ENCODE assay signal across 1 cellular context in the genomic region with DNA sequence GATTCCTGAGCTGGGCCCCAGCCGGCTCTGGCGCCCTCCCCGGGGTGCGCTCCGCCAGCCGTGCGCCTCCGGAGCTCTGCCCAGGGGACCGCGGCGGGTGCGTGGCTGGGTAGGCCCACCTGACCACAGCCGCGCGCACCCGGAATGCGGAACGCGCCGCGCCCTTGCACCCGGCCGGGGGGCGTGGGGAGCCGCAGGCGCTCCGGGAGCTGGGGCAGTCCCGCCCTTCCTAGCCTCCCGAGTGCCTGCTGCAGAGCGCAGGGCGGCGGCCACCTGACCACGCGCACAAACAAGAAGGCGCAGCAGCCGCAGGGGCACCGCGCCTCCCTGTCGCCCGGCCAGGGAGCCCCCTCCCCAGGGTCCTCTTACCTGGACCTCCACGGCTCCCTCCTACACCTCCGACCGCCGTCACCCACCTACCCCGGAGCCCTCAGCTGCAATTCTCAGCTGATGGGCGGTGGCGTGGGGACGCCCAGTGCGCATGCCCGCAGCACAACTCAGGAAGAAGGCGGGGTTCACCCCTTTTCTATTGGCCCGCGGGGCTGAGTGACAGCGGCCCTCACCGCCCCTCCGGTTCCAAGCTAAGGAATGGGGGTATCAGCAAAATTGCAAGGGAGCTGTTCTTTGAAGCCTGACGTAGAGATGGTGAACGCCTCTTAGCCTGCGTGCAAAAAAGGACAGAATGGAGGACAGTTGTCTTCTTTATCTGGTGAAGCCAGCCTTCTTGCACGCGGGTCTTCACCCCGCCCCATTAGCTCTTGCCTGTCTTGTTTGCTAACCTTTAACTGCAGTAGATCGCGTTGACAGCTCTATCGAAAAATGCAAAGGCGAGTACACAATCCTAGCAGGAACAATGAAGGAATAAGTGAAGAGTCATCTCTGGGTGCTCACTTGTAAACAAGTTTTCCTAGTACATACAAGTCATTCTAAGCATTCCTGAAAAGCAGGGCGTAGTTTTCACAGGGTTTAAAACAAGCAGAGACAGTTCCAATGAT.
A peak's percentile ranks its signal among the peaks of the same experiment; 100 is the strongest.
TF ChIP-seq lines count a peak whose summit lies in the region.

A gene with protein sequence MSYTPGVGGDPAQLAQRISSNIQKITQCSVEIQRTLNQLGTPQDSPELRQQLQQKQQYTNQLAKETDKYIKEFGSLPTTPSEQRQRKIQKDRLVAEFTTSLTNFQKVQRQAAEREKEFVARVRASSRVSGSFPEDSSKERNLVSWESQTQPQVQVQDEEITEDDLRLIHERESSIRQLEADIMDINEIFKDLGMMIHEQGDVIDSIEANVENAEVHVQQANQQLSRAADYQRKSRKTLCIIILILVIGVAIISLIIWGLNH (minus strand): TSS at position 479 of the 995 bp plus-strand sequence. CDS start 9,586 bp downstream, outside the sequence.

TF ChIP-seq in HepG2, 621 proteins besides CTCF, POLR2A, EP300 and RAD21 (continued from another document and continues in another):
- TF ChIP-seq SIN3B (IDR thresholded peaks at IDR 0.05; ENCODE audit: low read length) = no peak
- no peak for TF ChIP-seq SETDB1 (CRISPR knock-in tag; IDR thresholded peaks at IDR 0.05; ENCODE audit: borderline replicate concordance)
- no peak for TF ChIP-seq SRF (IDR thresholded peaks at IDR 0.05; ENCODE audit: low read depth, low read length)
- TF ChIP-seq, protein P1, sequence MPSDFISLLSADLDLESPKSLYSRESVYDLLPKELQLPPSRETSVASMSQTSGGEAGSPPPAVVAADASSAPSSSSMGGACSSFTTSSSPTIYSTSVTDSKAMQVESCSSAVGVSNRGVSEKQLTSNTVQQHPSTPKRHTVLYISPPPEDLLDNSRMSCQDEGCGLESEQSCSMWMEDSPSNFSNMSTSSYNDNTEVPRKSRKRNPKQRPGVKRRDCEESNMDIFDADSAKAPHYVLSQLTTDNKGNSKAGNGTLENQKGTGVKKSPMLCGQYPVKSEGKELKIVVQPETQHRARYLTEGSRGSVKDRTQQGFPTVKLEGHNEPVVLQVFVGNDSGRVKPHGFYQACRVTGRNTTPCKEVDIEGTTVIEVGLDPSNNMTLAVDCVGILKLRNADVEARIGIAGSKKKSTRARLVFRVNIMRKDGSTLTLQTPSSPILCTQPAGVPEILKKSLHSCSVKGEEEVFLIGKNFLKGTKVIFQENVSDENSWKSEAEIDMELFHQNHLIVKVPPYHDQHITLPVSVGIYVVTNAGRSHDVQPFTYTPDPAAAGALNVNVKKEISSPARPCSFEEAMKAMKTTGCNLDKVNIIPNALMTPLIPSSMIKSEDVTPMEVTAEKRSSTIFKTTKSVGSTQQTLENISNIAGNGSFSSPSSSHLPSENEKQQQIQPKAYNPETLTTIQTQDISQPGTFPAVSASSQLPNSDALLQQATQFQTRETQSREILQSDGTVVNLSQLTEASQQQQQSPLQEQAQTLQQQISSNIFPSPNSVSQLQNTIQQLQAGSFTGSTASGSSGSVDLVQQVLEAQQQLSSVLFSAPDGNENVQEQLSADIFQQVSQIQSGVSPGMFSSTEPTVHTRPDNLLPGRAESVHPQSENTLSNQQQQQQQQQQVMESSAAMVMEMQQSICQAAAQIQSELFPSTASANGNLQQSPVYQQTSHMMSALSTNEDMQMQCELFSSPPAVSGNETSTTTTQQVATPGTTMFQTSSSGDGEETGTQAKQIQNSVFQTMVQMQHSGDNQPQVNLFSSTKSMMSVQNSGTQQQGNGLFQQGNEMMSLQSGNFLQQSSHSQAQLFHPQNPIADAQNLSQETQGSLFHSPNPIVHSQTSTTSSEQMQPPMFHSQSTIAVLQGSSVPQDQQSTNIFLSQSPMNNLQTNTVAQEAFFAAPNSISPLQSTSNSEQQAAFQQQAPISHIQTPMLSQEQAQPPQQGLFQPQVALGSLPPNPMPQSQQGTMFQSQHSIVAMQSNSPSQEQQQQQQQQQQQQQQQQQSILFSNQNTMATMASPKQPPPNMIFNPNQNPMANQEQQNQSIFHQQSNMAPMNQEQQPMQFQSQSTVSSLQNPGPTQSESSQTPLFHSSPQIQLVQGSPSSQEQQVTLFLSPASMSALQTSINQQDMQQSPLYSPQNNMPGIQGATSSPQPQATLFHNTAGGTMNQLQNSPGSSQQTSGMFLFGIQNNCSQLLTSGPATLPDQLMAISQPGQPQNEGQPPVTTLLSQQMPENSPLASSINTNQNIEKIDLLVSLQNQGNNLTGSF (CRISPR knock-in tag; IDR thresholded peaks at IDR 0.05) = 0 out of 2 replicates have a peak, but pooled peaks have one; percentile 50
- TF ChIP-seq, protein P2, sequence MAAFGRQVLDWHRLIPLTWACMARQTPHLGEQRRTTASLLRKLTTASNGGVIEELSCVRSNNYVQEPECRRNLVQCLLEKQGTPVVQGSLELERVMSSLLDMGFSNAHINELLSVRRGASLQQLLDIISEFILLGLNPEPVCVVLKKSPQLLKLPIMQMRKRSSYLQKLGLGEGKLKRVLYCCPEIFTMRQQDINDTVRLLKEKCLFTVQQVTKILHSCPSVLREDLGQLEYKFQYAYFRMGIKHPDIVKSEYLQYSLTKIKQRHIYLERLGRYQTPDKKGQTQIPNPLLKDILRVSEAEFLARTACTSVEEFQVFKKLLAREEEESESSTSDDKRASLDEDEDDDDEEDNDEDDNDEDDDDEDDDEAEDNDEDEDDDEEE (CRISPR knock-in tag; IDR thresholded peaks at IDR 0.05) = peak; percentile 90
- TF ChIP-seq ZNF556 (CRISPR knock-in tag; IDR thresholded peaks at IDR 0.05; ENCODE audit: borderline replicate concordance) = peak; percentile 29; the same call in 1 of the 2 replicates
- TF ChIP-seq, protein P3, sequence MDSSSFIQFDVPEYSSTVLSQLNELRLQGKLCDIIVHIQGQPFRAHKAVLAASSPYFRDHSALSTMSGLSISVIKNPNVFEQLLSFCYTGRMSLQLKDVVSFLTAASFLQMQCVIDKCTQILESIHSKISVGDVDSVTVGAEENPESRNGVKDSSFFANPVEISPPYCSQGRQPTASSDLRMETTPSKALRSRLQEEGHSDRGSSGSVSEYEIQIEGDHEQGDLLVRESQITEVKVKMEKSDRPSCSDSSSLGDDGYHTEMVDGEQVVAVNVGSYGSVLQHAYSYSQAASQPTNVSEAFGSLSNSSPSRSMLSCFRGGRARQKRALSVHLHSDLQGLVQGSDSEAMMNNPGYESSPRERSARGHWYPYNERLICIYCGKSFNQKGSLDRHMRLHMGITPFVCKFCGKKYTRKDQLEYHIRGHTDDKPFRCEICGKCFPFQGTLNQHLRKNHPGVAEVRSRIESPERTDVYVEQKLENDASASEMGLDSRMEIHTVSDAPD (CRISPR knock-in tag; IDR thresholded peaks at IDR 0.05) = peak; percentile 63; the same call in 1 of the 2 replicates
- TF ChIP-seq FOXP1 (IDR thresholded peaks at IDR 0.05) = no peak
- peak; percentile 27; the same call in 1 of the 2 replicates for TF ChIP-seq FOXP1 (CRISPR knock-in tag; IDR thresholded peaks at IDR 0.05)
- TF ChIP-seq ISL2 (CRISPR knock-in tag; IDR thresholded peaks at IDR 0.05) = peak; percentile 57
- no peak for TF ChIP-seq SIX1 (CRISPR knock-in tag; IDR thresholded peaks at IDR 0.05; ENCODE audit: borderline replicate concordance)
- TF ChIP-seq ARNT2 (CRISPR knock-in tag; IDR thresholded peaks at IDR 0.05; ENCODE audit: low read depth) = peak; percentile 91
- TF ChIP-seq ZNF17 (CRISPR knock-in tag; IDR thresholded peaks at IDR 0.05) = no peak
- peak; percentile 70; the same call in 1 of the 2 replicates for TF ChIP-seq ZNF446 (CRISPR knock-in tag; IDR thresholded peaks at IDR 0.05)
- no peak; the same call in 1 of the 2 replicates for TF ChIP-seq ZSCAN25 (CRISPR knock-in tag; IDR thresholded peaks at IDR 0.05)
- peak; percentile 94 for TF ChIP-seq POLR2G (IDR thresholded peaks at IDR 0.05; ENCODE audit: low read depth, low read length)
- TF ChIP-seq MTF1 (CRISPR knock-in tag; IDR thresholded peaks at IDR 0.05) = 0 out of 2 replicates have a peak, but pooled peaks have one; percentile 41
- TF ChIP-seq NFKBIZ (CRISPR knock-in tag; IDR thresholded peaks at IDR 0.05) = no peak; the same call in 1 of the 2 replicates
- peak in 1 of 2 experiments; percentile 75; a peak in 2 of 4 replicates for TF ChIP-seq KLF16 (CRISPR knock-in tag; IDR thresholded peaks at IDR 0.05)
- TF ChIP-seq ZNF773 (CRISPR knock-in tag; IDR thresholded peaks at IDR 0.05; ENCODE audit: borderline replicate concordance) = no peak
- peak; percentile 97 for TF ChIP-seq ZNF547 (CRISPR knock-in tag; IDR thresholded peaks at IDR 0.05)
- no peak for TF ChIP-seq IKZF4 (CRISPR knock-in tag; IDR thresholded peaks at IDR 0.05; ENCODE audit: borderline replicate concordance, low read depth, not compliant biosample characterization)
- TF ChIP-seq, protein P4, sequence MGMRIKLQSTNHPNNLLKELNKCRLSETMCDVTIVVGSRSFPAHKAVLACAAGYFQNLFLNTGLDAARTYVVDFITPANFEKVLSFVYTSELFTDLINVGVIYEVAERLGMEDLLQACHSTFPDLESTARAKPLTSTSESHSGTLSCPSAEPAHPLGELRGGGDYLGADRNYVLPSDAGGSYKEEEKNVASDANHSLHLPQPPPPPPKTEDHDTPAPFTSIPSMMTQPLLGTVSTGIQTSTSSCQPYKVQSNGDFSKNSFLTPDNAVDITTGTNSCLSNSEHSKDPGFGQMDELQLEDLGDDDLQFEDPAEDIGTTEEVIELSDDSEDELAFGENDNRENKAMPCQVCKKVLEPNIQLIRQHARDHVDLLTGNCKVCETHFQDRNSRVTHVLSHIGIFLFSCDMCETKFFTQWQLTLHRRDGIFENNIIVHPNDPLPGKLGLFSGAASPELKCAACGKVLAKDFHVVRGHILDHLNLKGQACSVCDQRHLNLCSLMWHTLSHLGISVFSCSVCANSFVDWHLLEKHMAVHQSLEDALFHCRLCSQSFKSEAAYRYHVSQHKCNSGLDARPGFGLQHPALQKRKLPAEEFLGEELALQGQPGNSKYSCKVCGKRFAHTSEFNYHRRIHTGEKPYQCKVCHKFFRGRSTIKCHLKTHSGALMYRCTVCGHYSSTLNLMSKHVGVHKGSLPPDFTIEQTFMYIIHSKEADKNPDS (CRISPR knock-in tag; IDR thresholded peaks at IDR 0.05) = no peak; the same call in 1 of the 2 replicates
- TF ChIP-seq, protein P5, sequence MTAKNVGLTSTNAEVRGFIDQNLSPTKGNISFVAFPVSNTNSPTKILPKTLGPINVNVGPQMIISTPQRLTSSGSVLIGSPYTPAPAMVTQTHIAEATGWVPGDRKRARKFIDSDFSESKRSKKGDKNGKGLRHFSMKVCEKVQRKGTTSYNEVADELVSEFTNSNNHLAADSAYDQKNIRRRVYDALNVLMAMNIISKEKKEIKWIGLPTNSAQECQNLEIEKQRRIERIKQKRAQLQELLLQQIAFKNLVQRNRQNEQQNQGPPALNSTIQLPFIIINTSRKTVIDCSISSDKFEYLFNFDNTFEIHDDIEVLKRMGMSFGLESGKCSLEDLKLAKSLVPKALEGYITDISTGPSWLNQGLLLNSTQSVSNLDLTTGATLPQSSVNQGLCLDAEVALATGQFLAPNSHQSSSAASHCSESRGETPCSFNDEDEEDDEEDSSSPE (CRISPR knock-in tag; IDR thresholded peaks at IDR 0.05) = peak; percentile 56
- TF ChIP-seq, protein P6, sequence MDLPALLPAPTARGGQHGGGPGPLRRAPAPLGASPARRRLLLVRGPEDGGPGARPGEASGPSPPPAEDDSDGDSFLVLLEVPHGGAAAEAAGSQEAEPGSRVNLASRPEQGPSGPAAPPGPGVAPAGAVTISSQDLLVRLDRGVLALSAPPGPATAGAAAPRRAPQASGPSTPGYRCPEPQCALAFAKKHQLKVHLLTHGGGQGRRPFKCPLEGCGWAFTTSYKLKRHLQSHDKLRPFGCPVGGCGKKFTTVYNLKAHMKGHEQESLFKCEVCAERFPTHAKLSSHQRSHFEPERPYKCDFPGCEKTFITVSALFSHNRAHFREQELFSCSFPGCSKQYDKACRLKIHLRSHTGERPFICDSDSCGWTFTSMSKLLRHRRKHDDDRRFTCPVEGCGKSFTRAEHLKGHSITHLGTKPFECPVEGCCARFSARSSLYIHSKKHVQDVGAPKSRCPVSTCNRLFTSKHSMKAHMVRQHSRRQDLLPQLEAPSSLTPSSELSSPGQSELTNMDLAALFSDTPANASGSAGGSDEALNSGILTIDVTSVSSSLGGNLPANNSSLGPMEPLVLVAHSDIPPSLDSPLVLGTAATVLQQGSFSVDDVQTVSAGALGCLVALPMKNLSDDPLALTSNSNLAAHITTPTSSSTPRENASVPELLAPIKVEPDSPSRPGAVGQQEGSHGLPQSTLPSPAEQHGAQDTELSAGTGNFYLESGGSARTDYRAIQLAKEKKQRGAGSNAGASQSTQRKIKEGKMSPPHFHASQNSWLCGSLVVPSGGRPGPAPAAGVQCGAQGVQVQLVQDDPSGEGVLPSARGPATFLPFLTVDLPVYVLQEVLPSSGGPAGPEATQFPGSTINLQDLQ (CRISPR knock-in tag; IDR thresholded peaks at IDR 0.05) = no peak
- TF ChIP-seq MXI1 (IDR thresholded peaks at IDR 0.05; ENCODE audit: borderline replicate concordance, low read depth, low read length) = peak; percentile 67; the same call in 2 of the 3 replicates
- TF ChIP-seq, protein P7, sequence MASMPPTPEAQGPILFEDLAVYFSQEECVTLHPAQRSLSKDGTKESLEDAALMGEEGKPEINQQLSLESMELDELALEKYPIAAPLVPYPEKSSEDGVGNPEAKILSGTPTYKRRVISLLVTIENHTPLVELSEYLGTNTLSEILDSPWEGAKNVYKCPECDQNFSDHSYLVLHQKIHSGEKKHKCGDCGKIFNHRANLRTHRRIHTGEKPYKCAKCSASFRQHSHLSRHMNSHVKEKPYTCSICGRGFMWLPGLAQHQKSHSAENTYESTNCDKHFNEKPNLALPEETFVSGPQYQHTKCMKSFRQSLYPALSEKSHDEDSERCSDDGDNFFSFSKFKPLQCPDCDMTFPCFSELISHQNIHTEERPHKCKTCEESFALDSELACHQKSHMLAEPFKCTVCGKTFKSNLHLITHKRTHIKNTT (CRISPR knock-in tag; IDR thresholded peaks at IDR 0.05) = no peak
- TF ChIP-seq XRCC5 (optimal IDR thresholded peaks at IDR 0.05; ENCODE audit: low read length) = peak; percentile 80
- TF ChIP-seq ZMYM3 (CRISPR knock-in tag; IDR thresholded peaks at IDR 0.05) = no peak; the same call in 1 of the 2 replicates
- TF ChIP-seq HES4 (CRISPR knock-in tag; IDR thresholded peaks at IDR 0.05; ENCODE audit: borderline replicate concordance) = peak; percentile 83; the same call in 1 of the 2 replicates
- TF ChIP-seq RBM22 (optimal IDR thresholded peaks at IDR 0.05; ENCODE audit: low read length) = no peak
- no peak; the same call in 1 of the 2 replicates for TF ChIP-seq ZNF572 (CRISPR knock-in tag; IDR thresholded peaks at IDR 0.05)
- TF ChIP-seq, protein P8, sequence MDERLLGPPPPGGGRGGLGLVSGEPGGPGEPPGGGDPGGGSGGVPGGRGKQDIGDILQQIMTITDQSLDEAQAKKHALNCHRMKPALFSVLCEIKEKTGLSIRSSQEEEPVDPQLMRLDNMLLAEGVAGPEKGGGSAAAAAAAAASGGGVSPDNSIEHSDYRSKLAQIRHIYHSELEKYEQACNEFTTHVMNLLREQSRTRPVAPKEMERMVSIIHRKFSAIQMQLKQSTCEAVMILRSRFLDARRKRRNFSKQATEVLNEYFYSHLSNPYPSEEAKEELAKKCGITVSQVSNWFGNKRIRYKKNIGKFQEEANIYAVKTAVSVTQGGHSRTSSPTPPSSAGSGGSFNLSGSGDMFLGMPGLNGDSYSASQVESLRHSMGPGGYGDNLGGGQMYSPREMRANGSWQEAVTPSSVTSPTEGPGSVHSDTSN (CRISPR knock-in tag; IDR thresholded peaks at IDR 0.05) = peak; percentile 97
- TF ChIP-seq NFYC (CRISPR knock-in tag; IDR thresholded peaks at IDR 0.05) = peak; percentile 92
- TF ChIP-seq TOE1 (CRISPR knock-in tag; IDR thresholded peaks at IDR 0.05) = no peak
- TF ChIP-seq SCMH1 (CRISPR knock-in tag; IDR thresholded peaks at IDR 0.05; ENCODE audit: borderline replicate concordance) = no peak
- TF ChIP-seq BRD4 (CRISPR knock-in tag; IDR thresholded peaks at IDR 0.05) = no peak
